Comparison of ENCODE assay signal across 9 cellular contexts in genomic region chr20:51412333-51412761, GRCh38.
DNase-seq lines count a peak whose midpoint lies in the region; ATAC-seq and TF ChIP-seq lines count a peak whose summit lies in the region.
"Had no signal": no experiment of that assay in that cellular context is flagged by ENCODE, and none has a peak within 500 bp of the region (broad histone marks: within the 10 kb centered on the region; RNA-seq: fewer than 3 reads in every experiment).

No MANE protein-coding gene starts in this region.

- H3K9me2 ChIP-seq in SK-N-SH, result no peaks in the 10 kb centered on the region

- H2AFZ ChIP-seq in SK-N-SH (ENCODE audit: low read depth), result peak overlapping the region; percentile 89

- CTCF ChIA-PET in SK-N-SH (lab: Yijun Ruan, JAX), result interaction anchor here (0.8 to 4.5 kb wide), 13 partner anchors 22 to 431 kb away, joined by 3 to 27 read pairs (median 4); no protein-coding TSS in a partner anchor

- H3K36me3 ChIP-seq in SK-N-SH (replicated peaks in 1 of 2; ENCODE audit: control insufficient read depth in 1 of 2, insufficient read depth in 2 of 2, low read length in 1 of 2), result no peaks in the 10 kb centered on the region
- no peaks in the 10 kb centered on the region for H3K36me3 ChIP-seq in prostate gland

- H3K27me3 ChIP-seq in SK-N-SH (ENCODE audit: insufficient read depth) (no peaks in the 10 kb centered on the region), prostate gland (replicated peaks; ENCODE audit: insufficient read depth) (no peaks in the 10 kb centered on the region)

- peak overlapping the region; percentile 71 for H3K4me2 ChIP-seq in SK-N-SH

- POLR2A ChIA-PET in SK-N-SH (lab: Yijun Ruan, JAX), result interaction anchor here (0.9 to 1.1 kb wide), 2 partner anchors 32 to 45 kb away, joined by 3 to 6 read pairs; no protein-coding TSS in a partner anchor

- H3F3A ChIP-seq in SK-N-SH (replicated peaks; ENCODE audit: insufficient read depth), result no peaks in the 10 kb centered on the region

- DNase-seq in DMS 273 (lab: John Stamatoyannopoulos, UW; ENCODE audit: unreplicated experiment), result peak; percentile 68
- DNase-seq in SK-N-SH, result peak; percentile 74
- DNase-seq in foreskin melanocyte, result peak; percentile 62
- DNase-seq in prostate gland (ENCODE audit: low spot score), result no peak
- DNase-seq in putamen (ENCODE audit: low spot score), result no peak
- no peak for DNase-seq in SW 1271 (lab: John Stamatoyannopoulos, UW)

- no peak for TF ChIP-seq RAD21 in SK-N-SH (IDR thresholded peaks at IDR 0.05; ENCODE audit: low read length)

- ATAC-seq in HG03520 (IDR thresholded peaks at IDR 0.05; ENCODE audit: unreplicated experiment) (no peak), HG02981 (IDR thresholded peaks at IDR 0.05; ENCODE audit: unreplicated experiment) (no peak)
- ATAC-seq: K562 had no signal

- TF ChIP-seq POLR2A in prostate gland (IDR thresholded peaks at IDR 0.05), result no peak

- H3K9me3 ChIP-seq in SK-N-SH (no peaks in the 10 kb centered on the region), prostate gland (no peaks in the 10 kb centered on the region)

- H3K4me1 ChIP-seq in SK-N-SH (ENCODE audit: control insufficient read depth in 1 of 2, insufficient read depth in 2 of 2, low read depth in 1 of 2, low read length in 1 of 2) (peaks cover 9 to 17% of the 10 kb centered on the region in 2 experiments; a peak in 2 of 4 replicates), prostate gland (replicated peaks) (no peaks in the 10 kb centered on the region)

- TF ChIP-seq EP300 in SK-N-SH (IDR thresholded peaks at IDR 0.05; ENCODE audit: borderline replicate concordance in 1 of 2, low read depth in 1 of 2, low read length in 1 of 2), result no peak

- peak overlapping the region; percentile 72 to 93 for H3K27ac ChIP-seq in SK-N-SH (ENCODE audit: low read depth in 2 of 2, low read length in 1 of 2)
- peak overlapping the region; percentile 28 to 39 for H3K27ac ChIP-seq in prostate gland

- no peaks in the 10 kb centered on the region for H4K20me1 ChIP-seq in SK-N-SH (ENCODE audit: insufficient read depth)

- WGBS in SK-N-SH (ENCODE audit: low lambda C conversion rate), result 24% methylated on average over 4 of the region's 10 CpGs
- 22% methylated on average over 10 of the region's 10 CpGs for WGBS in prostate gland

- TF ChIP-seq CTCF in SK-N-SH (IDR thresholded peaks at IDR 0.05) (no peak), prostate gland (IDR thresholded peaks at IDR 0.05) (no peak)

- H3K4me3 ChIP-seq in SK-N-SH (ENCODE audit: low read depth in 2 of 2, low read length in 1 of 2) (no peak overlapping the region), prostate gland (no peak overlapping the region)
- H3K4me3 ChIP-seq: K562 had no signal

- H3K79me2 ChIP-seq in SK-N-SH (ENCODE audit: insufficient read depth), result no peaks in the 10 kb centered on the region

- peak overlapping the region; percentile 61; the same call in 1 of the 2 replicates for H3K9ac ChIP-seq in SK-N-SH

- intact Hi-C loops in prostate gland (cut with DNase I), result no loop called here

TF ChIP-seq in SK-N-SH, 30 proteins besides CTCF, POLR2A, EP300 and RAD21:
- TF ChIP-seq RCOR1 (IDR thresholded peaks at IDR 0.05; ENCODE audit: low read length), result no peak
- TF ChIP-seq EZH2phosphoT487 (IDR thresholded peaks at IDR 0.05; ENCODE audit: borderline replicate concordance, low read depth), result no peak
- TF ChIP-seq GATA2 (CRISPR knock-in tag; IDR thresholded peaks at IDR 0.05), result no peak
- no peak for TF ChIP-seq YY1 (IDR thresholded peaks at IDR 0.05; ENCODE audit: low read depth)
- no peak for TF ChIP-seq SIN3A (IDR thresholded peaks at IDR 0.05; ENCODE audit: borderline replicate concordance, low read depth, low read length)
- TF ChIP-seq TEAD4 (IDR thresholded peaks at IDR 0.05; ENCODE audit: borderline replicate concordance, insufficient read depth), result no peak
- TF ChIP-seq USF2 (IDR thresholded peaks at IDR 0.05; ENCODE audit: borderline replicate concordance, low read depth, low read length), result no peak
- no peak for TF ChIP-seq TAF1 (IDR thresholded peaks at IDR 0.05; ENCODE audit: borderline replicate concordance, low read depth, low read length)
- TF ChIP-seq RXRA (IDR thresholded peaks at IDR 0.05; ENCODE audit: borderline replicate concordance, low read depth), result no peak
- no peak for TF ChIP-seq USF1 (IDR thresholded peaks at IDR 0.05; ENCODE audit: borderline replicate concordance, low read depth)
- no peak for TF ChIP-seq MAX (IDR thresholded peaks at IDR 0.05; ENCODE audit: low read depth)

Comparison
In these comparisons a context has a peak if more than half of its experiments do, and no peak if none do; other contexts are left out.
1. DNase-seq: peak in DMS 273 (single experiment), SK-N-SH (single experiment) and foreskin melanocyte (single experiment); none in prostate gland (single experiment), putamen (single experiment) and SW 1271 (0 of 2).